ENCODE assay signal across 1 cellular context in genomic region chr16:23651943-23652468, GRCh38.
TF ChIP-seq lines count a peak whose summit lies in the region.

No MANE protein-coding gene starts in this region.

TF ChIP-seq in K562, 482 proteins besides CTCF, POLR2A, EP300 and RAD21:
- no peak for TF ChIP-seq REST (CRISPR knock-in tag; IDR thresholded peaks at IDR 0.05; ENCODE audit: low read depth)
- 0 out of 2 replicates have a peak, but pooled peaks have one; percentile 17 for TF ChIP-seq RBFOX2 (IDR thresholded peaks at IDR 0.05; ENCODE audit: low read depth, low read length)
